8 cellular contexts compared by ENCODE assay signal in genomic region chr5:142611154-142611553, GRCh38.
DNase-seq lines count a peak whose midpoint lies in the region; ATAC-seq and TF ChIP-seq lines count a peak whose summit lies in the region.

No MANE protein-coding gene starts in this region.

- peaks cover 0 to 7% (median 0%) of the 10 kb centered on the region in 6 donors for H3K4me1 ChIP-seq in spleen

- TF ChIP-seq CTCF in spleen (IDR thresholded peaks at IDR 0.05 in 8 of 11, conservative IDR thresholded peaks at IDR 0.05 in 3 of 11), result peak; percentile 55 to 86 (median 77)

- DNase-seq in GDM1 (lab: John Stamatoyannopoulos, UW), result peak; percentile 56
- peak; percentile 66 for DNase-seq in NAMALWA (ENCODE audit: low spot score)
- DNase-seq in T-helper 2 cell, result peak; percentile 6 to 68 (median 33)
- DNase-seq in amniotic stem cell (lab: John Stamatoyannopoulos, UW), result peak; percentile 46
- peak; percentile 58 for DNase-seq in hepatic stellate cell (ENCODE audit: low spot score)
- no peak for DNase-seq in spleen

- ATAC-seq in GM21825 (IDR thresholded peaks at IDR 0.05; ENCODE audit: unreplicated experiment) (peak; percentile 63), HG02970 (IDR thresholded peaks at IDR 0.05; ENCODE audit: low FRiP score, unreplicated experiment) (no peak)

- intact Hi-C loops in spleen (cut with DNase I; ENCODE audit: low total_unique reads), result loop anchor here (5.0 kb wide), 1 partner anchor 86 kb away; no protein-coding TSS in a partner anchor

- WGBS in spleen, 5 donors, result 35 to 51% (median 44%) methylated on average over 7 to 8 of the region's 8 CpGs

- no peak for TF ChIP-seq POLR2A in spleen (IDR thresholded peaks at IDR 0.05)

- peaks cover 0 to 17% (median 0%) of the 10 kb centered on the region in 7 donors for H3K27me3 ChIP-seq in spleen (replicated peaks in 1 of 7)

- no peaks in the 10 kb centered on the region for H3K36me3 ChIP-seq in spleen

- no peaks in the 10 kb centered on the region for H3K9me3 ChIP-seq in spleen

- H3K27ac ChIP-seq in spleen, result no peak overlapping the region

- H3K4me3 ChIP-seq in spleen, result no peak overlapping the region
